Comparison of ENCODE assay signal across 2 cellular contexts in the genomic region with DNA sequence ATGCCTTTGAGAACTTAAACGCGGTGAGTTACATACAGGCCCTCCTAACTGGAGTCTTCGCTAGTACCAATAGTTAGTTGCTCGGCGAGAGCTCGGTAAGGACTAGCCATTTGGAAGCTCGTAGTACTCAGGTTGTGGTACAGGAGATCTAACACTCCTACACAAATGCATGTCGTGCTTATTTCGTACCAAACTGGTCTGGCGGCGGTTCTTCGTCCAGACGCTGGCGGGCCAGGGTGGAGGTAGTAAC.
TF ChIP-seq lines count a peak whose summit lies in the region.

No MANE protein-coding gene starts in this region.

TF ChIP-seq in HCT116, 20 proteins besides CTCF, POLR2A, EP300 and RAD21 (continued from another document):
- TF ChIP-seq POLR2AphosphoS5 (IDR thresholded peaks at IDR 0.05; ENCODE audit: low read depth, low read length) = no peak
- no peak for TF ChIP-seq EZH2phosphoT487 (IDR thresholded peaks at IDR 0.05; ENCODE audit: borderline replicate concordance)
- TF ChIP-seq, protein P1, sequence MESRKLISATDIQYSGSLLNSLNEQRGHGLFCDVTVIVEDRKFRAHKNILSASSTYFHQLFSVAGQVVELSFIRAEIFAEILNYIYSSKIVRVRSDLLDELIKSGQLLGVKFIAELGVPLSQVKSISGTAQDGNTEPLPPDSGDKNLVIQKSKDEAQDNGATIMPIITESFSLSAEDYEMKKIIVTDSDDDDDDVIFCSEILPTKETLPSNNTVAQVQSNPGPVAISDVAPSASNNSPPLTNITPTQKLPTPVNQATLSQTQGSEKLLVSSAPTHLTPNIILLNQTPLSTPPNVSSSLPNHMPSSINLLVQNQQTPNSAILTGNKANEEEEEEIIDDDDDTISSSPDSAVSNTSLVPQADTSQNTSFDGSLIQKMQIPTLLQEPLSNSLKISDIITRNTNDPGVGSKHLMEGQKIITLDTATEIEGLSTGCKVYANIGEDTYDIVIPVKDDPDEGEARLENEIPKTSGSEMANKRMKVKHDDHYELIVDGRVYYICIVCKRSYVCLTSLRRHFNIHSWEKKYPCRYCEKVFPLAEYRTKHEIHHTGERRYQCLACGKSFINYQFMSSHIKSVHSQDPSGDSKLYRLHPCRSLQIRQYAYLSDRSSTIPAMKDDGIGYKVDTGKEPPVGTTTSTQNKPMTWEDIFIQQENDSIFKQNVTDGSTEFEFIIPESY (IDR thresholded peaks at IDR 0.05; ENCODE audit: extremely low read depth, insufficient replicate concordance, low read length) = no peak
- TF ChIP-seq, protein P2, sequence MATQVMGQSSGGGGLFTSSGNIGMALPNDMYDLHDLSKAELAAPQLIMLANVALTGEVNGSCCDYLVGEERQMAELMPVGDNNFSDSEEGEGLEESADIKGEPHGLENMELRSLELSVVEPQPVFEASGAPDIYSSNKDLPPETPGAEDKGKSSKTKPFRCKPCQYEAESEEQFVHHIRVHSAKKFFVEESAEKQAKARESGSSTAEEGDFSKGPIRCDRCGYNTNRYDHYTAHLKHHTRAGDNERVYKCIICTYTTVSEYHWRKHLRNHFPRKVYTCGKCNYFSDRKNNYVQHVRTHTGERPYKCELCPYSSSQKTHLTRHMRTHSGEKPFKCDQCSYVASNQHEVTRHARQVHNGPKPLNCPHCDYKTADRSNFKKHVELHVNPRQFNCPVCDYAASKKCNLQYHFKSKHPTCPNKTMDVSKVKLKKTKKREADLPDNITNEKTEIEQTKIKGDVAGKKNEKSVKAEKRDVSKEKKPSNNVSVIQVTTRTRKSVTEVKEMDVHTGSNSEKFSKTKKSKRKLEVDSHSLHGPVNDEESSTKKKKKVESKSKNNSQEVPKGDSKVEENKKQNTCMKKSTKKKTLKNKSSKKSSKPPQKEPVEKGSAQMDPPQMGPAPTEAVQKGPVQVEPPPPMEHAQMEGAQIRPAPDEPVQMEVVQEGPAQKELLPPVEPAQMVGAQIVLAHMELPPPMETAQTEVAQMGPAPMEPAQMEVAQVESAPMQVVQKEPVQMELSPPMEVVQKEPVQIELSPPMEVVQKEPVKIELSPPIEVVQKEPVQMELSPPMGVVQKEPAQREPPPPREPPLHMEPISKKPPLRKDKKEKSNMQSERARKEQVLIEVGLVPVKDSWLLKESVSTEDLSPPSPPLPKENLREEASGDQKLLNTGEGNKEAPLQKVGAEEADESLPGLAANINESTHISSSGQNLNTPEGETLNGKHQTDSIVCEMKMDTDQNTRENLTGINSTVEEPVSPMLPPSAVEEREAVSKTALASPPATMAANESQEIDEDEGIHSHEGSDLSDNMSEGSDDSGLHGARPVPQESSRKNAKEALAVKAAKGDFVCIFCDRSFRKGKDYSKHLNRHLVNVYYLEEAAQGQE (IDR thresholded peaks at IDR 0.05; ENCODE audit: low read depth) = no peak
- no peak for TF ChIP-seq CEBPB (IDR thresholded peaks at IDR 0.05; ENCODE audit: low read depth)
- no peak for TF ChIP-seq EGR1 (IDR thresholded peaks at IDR 0.05; ENCODE audit: low read depth)

TF ChIP-seq in liver, 16 proteins besides CTCF, POLR2A, EP300 and RAD21 (continued from another document):
- TF ChIP-seq, protein P2 (IDR thresholded peaks at IDR 0.05) = no peak
TF ChIP-seq in liver: peak in this region for 0.
